In genomic region chr11:96782632-96783031, GRCh38 we compare ENCODE assay signal across 23 cellular contexts.
DNase-seq lines count a peak whose midpoint lies in the region; ATAC-seq and TF ChIP-seq lines count a peak whose summit lies in the region.
"Had no signal": no experiment of that assay in that cellular context is flagged by ENCODE, and none has a peak within 500 bp of the region (broad histone marks: within the 10 kb centered on the region; RNA-seq: fewer than 3 reads in every experiment).

No MANE protein-coding gene starts in this region.

- TF ChIP-seq CTCF in PC-3 (conservative IDR thresholded peaks at IDR 0.05; ENCODE audit: low read depth, low read length) (no peak), epithelial cell of esophagus (IDR thresholded peaks at IDR 0.05; ENCODE audit: insufficient read depth, low read depth, low read length, missing control alignments) (no peak)

- H3K27ac Mint-ChIP-seq in activated CD4-positive, alpha-beta T cell treated with anti-CD3 and anti-CD28 coated beads for 36 hours: no peak overlapping the region
- H3K27ac Mint-ChIP-seq: CD14-positive monocyte; CD4-positive, alpha-beta memory T cell; CD4-positive, CD25-positive, alpha-beta regulatory T cell; CD8-positive, alpha-beta memory T cell had no signal

- BruUV-seq in PC-3 (replicated peaks; lab: Mats Ljungman, UMichigan): no TSS peak

- DNase-seq in DMS53 (lab: John Stamatoyannopoulos, UW) (peak; percentile 73), DMS53 treated with DMSO at 0.1 percent for 48 hours (lab: John Stamatoyannopoulos, UW; ENCODE audit: unreplicated experiment) (peak; percentile 19), PC-3 (peak; percentile 40), epithelial cell of esophagus (ENCODE audit: low read depth) (peak; percentile 49)
- no peak for DNase-seq in activated CD4-positive, alpha-beta T cell treated with anti-CD3 and anti-CD28 coated beads for 36 hours
- DNase-seq in activated CD8-positive, alpha-beta memory T cell treated with anti-CD3 and anti-CD28 coated beads for 24 hours: no peak
- DNase-seq: 8988T; ACHN; BE2C; C1 segment of cervical spinal cord; CD4-positive, alpha-beta memory T cell; CD4-positive, CD25-positive, alpha-beta regulatory T cell; CD8-positive, alpha-beta memory T cell; DMS 273 treated with DMSO at 0.1 percent for 48 hours; DMS79; DND-41; EL; GDM1 had no signal

- H3K4me3 Mint-ChIP-seq in activated CD4-positive, alpha-beta T cell treated with anti-CD3 and anti-CD28 coated beads for 36 hours: no peak overlapping the region
- H3K4me3 Mint-ChIP-seq: CD14-positive monocyte; CD4-positive, alpha-beta memory T cell; CD4-positive, CD25-positive, alpha-beta regulatory T cell had no signal

- H3K9me3 ChIP-seq in PC-3 (ENCODE audit: low read length): no peaks in the 10 kb centered on the region
- H3K9me3 ChIP-seq: BE2C, BLaER1 had no signal

- POLR2A ChIA-PET in PC-3 (lab: Charles Lee; ENCODE audit: unreplicated experiment): no interaction called here
- POLR2A ChIA-PET in activated CD4-positive, alpha-beta T cell treated with anti-CD3 and anti-CD28 coated beads for 36 hours (lab: Charles Lee): no interaction called here

- no peaks in the 10 kb centered on the region for H3K79me2 ChIP-seq in PC-3 (ENCODE audit: low read length)

- H3K27me3 Mint-ChIP-seq in activated CD4-positive, alpha-beta T cell treated with anti-CD3 and anti-CD28 coated beads for 36 hours: no peaks in the 10 kb centered on the region
- H3K27me3 Mint-ChIP-seq: CD4-positive, alpha-beta memory T cell; CD4-positive, CD25-positive, alpha-beta regulatory T cell; CD8-positive, alpha-beta memory T cell had no signal

- H3K27ac ChIP-seq in PC-3 (ENCODE audit: low read length): no peak overlapping the region
- H3K27ac ChIP-seq: BLaER1 had no signal

- CTCF ChIA-PET in PC-3 (lab: Charles Lee): no interaction called here
- CTCF ChIA-PET in activated CD4-positive, alpha-beta T cell treated with anti-CD3 and anti-CD28 coated beads for 36 hours (lab: Charles Lee): no interaction called here

- intact Hi-C loops in PC-3 (cut with micrococcal nuclease): no loop called here
- intact Hi-C loops in activated CD4-positive, alpha-beta T cell treated with anti-CD3 and anti-CD28 coated beads for 36 hours (cut with DNase I, micrococcal nuclease): no loop called here

- no peaks in the 10 kb centered on the region for H3F3A ChIP-seq in PC-3 (ENCODE audit: low read length, unreplicated experiment)

- no peaks in the 10 kb centered on the region for H3K36me3 ChIP-seq in PC-3 (ENCODE audit: low read depth, low read length)
- H3K36me3 ChIP-seq: BE2C, BLaER1 had no signal

- H3K9me3 Mint-ChIP-seq in activated CD4-positive, alpha-beta T cell treated with anti-CD3 and anti-CD28 coated beads for 36 hours (ENCODE audit: low read depth): no peaks in the 10 kb centered on the region

- no peak overlapping the region for H2AFZ ChIP-seq in PC-3 (ENCODE audit: low read length)

- no peak overlapping the region for H3K4me3 ChIP-seq in PC-3 (ENCODE audit: low read length)
- H3K4me3 ChIP-seq in epithelial cell of esophagus (ENCODE audit: low read length): no peak overlapping the region
- H3K4me3 ChIP-seq: BLaER1, GM12878 had no signal

- no peaks in the 10 kb centered on the region for H3K4me1 Mint-ChIP-seq in activated CD4-positive, alpha-beta T cell treated with anti-CD3 and anti-CD28 coated beads for 36 hours
- H3K4me1 Mint-ChIP-seq: CD14-positive monocyte; CD4-positive, alpha-beta memory T cell; CD4-positive, CD25-positive, alpha-beta regulatory T cell; CD8-positive, alpha-beta memory T cell had no signal

- no peaks in the 10 kb centered on the region for H3K36me3 Mint-ChIP-seq in activated CD4-positive, alpha-beta T cell treated with anti-CD3 and anti-CD28 coated beads for 36 hours (ENCODE audit: low read depth)
- H3K36me3 Mint-ChIP-seq: CD14-positive monocyte; CD4-positive, alpha-beta memory T cell; CD4-positive, CD25-positive, alpha-beta regulatory T cell; CD8-positive, alpha-beta memory T cell had no signal

- H3K4me1 ChIP-seq in PC-3 (ENCODE audit: insufficient read depth, low read length): no peaks in the 10 kb centered on the region
- H3K4me1 ChIP-seq: BE2C, BLaER1 had no signal

- ATAC-seq in PC-3 (peak; percentile 51), HG02610 (IDR thresholded peaks at IDR 0.05; ENCODE audit: unreplicated experiment) (no peak), GM21528 (IDR thresholded peaks at IDR 0.05; ENCODE audit: low FRiP score, unreplicated experiment) (no peak)
- no peak for ATAC-seq in activated CD4-positive, alpha-beta T cell treated with anti-CD3 and anti-CD28 coated beads for 36 hours
- ATAC-seq: GM12878 had no signal

- H4K20me1 ChIP-seq in PC-3 (ENCODE audit: low read length): no peaks in the 10 kb centered on the region
- H4K20me1 ChIP-seq: BLaER1 had no signal

- no peaks in the 10 kb centered on the region for H3K9me2 ChIP-seq in PC-3 (replicated peaks; ENCODE audit: low read length)

- H3K9ac ChIP-seq in PC-3 (ENCODE audit: low read length): no peak overlapping the region
- H3K9ac ChIP-seq: BLaER1 had no signal

- H3K4me2 ChIP-seq in PC-3 (ENCODE audit: low read length): no peak overlapping the region
- H3K4me2 ChIP-seq: BLaER1 had no signal

- H3K27me3 ChIP-seq in PC-3 (ENCODE audit: low read length): peaks cover 26% of the 10 kb centered on the region; the same call in 1 of the 2 replicates
- H3K27me3 ChIP-seq: BE2C, BLaER1 had no signal

Comparison
In these comparisons a context has a peak if more than half of its experiments do, and no peak if none do; other contexts are left out.
1. DNase-seq: peak in DMS53 (single experiment), DMS53 treated with DMSO at 0.1 percent for 48 hours (single experiment), PC-3 (single experiment) and epithelial cell of esophagus (single experiment); none in activated CD4-positive, alpha-beta T cell treated with anti-CD3 and anti-CD28 coated beads for 36 hours (single experiment) and activated CD8-positive, alpha-beta memory T cell treated with anti-CD3 and anti-CD28 coated beads for 24 hours (single experiment).